In the genomic region with DNA sequence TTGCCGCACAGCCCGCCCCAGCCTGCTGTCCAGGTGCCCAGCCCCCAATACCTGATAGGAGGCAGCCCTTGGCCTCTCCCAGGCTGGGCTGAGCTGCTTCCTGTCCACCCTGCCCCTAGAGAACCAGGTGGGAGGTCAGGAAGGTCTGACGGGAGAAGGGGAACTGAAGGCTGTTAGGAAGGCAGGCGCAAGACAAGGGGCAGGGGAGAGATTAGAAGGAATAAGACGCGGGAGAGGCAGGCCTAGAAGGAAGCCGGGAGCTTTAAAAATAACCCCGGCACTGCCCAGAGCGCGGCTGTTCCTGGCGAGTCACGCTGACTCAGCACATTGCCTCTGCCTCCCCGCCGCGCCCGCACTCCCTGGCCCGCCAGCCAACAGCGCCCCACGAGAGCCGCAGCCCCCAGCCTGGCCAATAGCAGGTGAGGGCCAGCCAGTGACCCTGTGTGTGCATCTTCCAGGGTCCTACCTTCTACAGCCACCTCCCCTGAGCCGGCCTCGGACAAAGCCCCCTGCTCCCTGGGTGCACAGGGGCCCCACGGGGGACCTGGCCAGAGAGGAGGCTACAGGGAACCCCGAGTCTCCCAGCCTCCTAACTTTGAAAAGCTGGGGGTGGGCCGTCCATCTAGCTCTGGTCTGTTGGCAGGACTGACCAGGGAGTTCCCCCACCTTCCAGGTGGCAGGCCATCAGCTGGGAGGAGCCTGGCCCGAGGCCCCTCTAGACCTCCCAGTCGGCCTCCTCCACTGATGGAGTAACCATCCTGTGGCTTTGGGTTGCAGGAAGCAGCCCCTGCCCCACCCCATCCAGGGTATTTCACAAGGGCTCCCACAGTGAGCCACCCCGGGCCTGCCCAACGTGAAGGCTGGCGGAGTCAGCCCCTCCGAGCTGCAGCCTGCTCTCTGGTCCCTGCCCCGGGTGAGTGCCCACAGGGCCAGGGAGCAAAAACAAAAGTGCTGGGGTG, we compare ENCODE assay signal across 8 cellular contexts.
A peak's percentile ranks its signal among the peaks of the same experiment; 100 is the strongest.
DNase-seq lines count a peak whose midpoint lies in the region; ATAC-seq and TF ChIP-seq lines count a peak whose summit lies in the region.

No MANE protein-coding gene starts in this region.

- ATAC-seq in GM19351 (IDR thresholded peaks at IDR 0.05; ENCODE audit: unreplicated experiment): no peak

- H3K27ac ChIP-seq in substantia nigra (ENCODE audit: low read depth, low read length, poor library complexity, severe bottlenecking): peak overlapping the region; percentile 58

- DNase-seq in COLO668 (lab: John Stamatoyannopoulos, UW; ENCODE audit: unreplicated experiment) (peak; percentile 38), MV-4-11 (lab: John Stamatoyannopoulos, UW) (peak; percentile 88), cerebellar cortex (ENCODE audit: low spot score) (peak; percentile 51), kidney glomerular epithelial cell (lab: John Stamatoyannopoulos, UW) (peak; percentile 56), substantia nigra (lab: John Stamatoyannopoulos, UW) (peak in 33 of 49 donors; percentile 8 to 72 (median 52)), GM20000 (ENCODE audit: low spot score) (no peak)
- no peak for DNase-seq in activated naive CD4-positive, alpha-beta T cell (lab: John Stamatoyannopoulos, UW)

- no peak for TF ChIP-seq CTCF in GM20000 (IDR thresholded peaks at IDR 0.05; ENCODE audit: extremely low read depth, missing control alignments)

Comparison
In these comparisons a context has a peak if more than half of its experiments do, and no peak if none do; other contexts are left out.
1. DNase-seq: peak in COLO668 (single experiment), MV-4-11 (single experiment), cerebellar cortex (single experiment), kidney glomerular epithelial cell (single experiment) and substantia nigra (33 of 49); none in GM20000 (single experiment) and activated naive CD4-positive, alpha-beta T cell (0 of 4).